ENCODE assay signal across 8 cellular contexts in the genomic region with DNA sequence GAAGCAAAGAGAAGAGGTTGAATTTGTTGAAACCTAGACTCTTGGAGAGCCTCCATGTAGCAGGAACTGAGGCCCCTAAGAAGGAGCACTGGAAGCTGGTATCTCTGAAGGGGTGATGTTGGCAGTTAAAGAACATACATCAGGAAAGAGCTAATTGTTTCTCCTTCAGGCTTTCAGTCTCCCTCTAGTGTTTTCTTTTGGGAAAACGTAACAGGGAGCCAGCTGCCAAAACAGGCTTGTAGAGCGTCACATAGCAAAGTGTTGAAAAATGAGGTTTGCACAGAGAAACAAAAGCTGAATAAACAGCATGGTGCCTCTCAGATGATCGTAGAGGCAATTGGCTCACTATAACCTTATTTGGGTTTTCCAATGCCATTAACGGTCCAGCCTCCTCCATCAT. TPM values are rescaled to one million over a fixed set of nuclear protein-coding genes. Genes with fewer than 3 reads are reported as not detected.
A peak's percentile ranks its signal among the peaks of the same experiment; 100 is the strongest.
DNase-seq lines count a peak whose midpoint lies in the region; ATAC-seq and TF ChIP-seq lines count a peak whose summit lies in the region.

No MANE protein-coding gene starts in this region.

- H3K4me1 ChIP-seq in BLaER1 = peaks cover 17% of the 10 kb centered on the region

- H3K9me3 Mint-ChIP-seq in CD14-positive monocyte = peaks cover 0 to 4% (median 1%) of the 10 kb centered on the region in 7 donors
- no peaks in the 10 kb centered on the region for H3K9me3 Mint-ChIP-seq in stimulated activated memory B cell treated with anti-CD40 and anti-IgM and Interleukin-4, amounts not matched to agents 10 μg/mL and 1 μg/mL and 100 μg/mL, for 72 hours

- no peak overlapping the region for H3K27ac Mint-ChIP-seq in CD14-positive monocyte
- H3K27ac Mint-ChIP-seq in stimulated activated memory B cell treated with anti-CD40 and anti-IgM and Interleukin-4, amounts not matched to agents 10 μg/mL and 1 μg/mL and 100 μg/mL, for 72 hours = no peak overlapping the region

- no peaks in the 10 kb centered on the region; the same call in 1 of the 2 replicates for H3K9me3 ChIP-seq in BLaER1

- H3K9ac ChIP-seq in BLaER1 = no peak overlapping the region

- peaks cover 0 to 3% (median 0%) of the 10 kb centered on the region in 3 donors for H3K27me3 Mint-ChIP-seq in CD14-positive monocyte (ENCODE audit: low read depth in 3 of 3)
- no peaks in the 10 kb centered on the region for H3K27me3 Mint-ChIP-seq in stimulated activated memory B cell treated with anti-CD40 and anti-IgM and Interleukin-4, amounts not matched to agents 10 μg/mL and 1 μg/mL and 100 μg/mL, for 72 hours

- H3K4me1 Mint-ChIP-seq in CD14-positive monocyte = no peaks in the 10 kb centered on the region
- H3K4me1 Mint-ChIP-seq in stimulated activated memory B cell treated with anti-CD40 and anti-IgM and Interleukin-4, amounts not matched to agents 10 μg/mL and 1 μg/mL and 100 μg/mL, for 72 hours = peaks cover 15% of the 10 kb centered on the region

- H3K36me3 ChIP-seq in BLaER1 = no peaks in the 10 kb centered on the region

- ATAC-seq in GM18867 (IDR thresholded peaks at IDR 0.05; ENCODE audit: unreplicated experiment) = no peak
- ATAC-seq in HG03095 (IDR thresholded peaks at IDR 0.05; ENCODE audit: unreplicated experiment) = no peak
- ATAC-seq in stimulated activated memory B cell treated with anti-CD40 and anti-IgM and Interleukin-4, amounts not matched to agents 10 μg/mL and 1 μg/mL and 100 μg/mL, for 72 hours = no peak

- H3K27me3 ChIP-seq in BLaER1 = no peaks in the 10 kb centered on the region

- intact Hi-C loops in CD14-positive monocyte (cut with micrococcal nuclease) = no loop called here

- in situ Hi-C loops in SK-MEL-5 (cut with HindIII; ENCODE audit: low pct_unique_long_range_greater_than_20kb, low sequenced_read_pairs) = no loop called here

- no peak for DNase-seq in HFF-Myc (ENCODE audit: extremely low read depth, low read depth)
- DNase-seq in SK-MEL-5 (ENCODE audit: low read depth, low spot score) = peak; percentile 69
- peak; percentile 42 for DNase-seq in iPS-NIHi11 (ENCODE audit: low spot score)
- no peak for DNase-seq in CD14-positive monocyte (ENCODE audit: low spot score)

- no peaks in the 10 kb centered on the region for H3K36me3 Mint-ChIP-seq in CD14-positive monocyte
- no peaks in the 10 kb centered on the region for H3K36me3 Mint-ChIP-seq in stimulated activated memory B cell treated with anti-CD40 and anti-IgM and Interleukin-4, amounts not matched to agents 10 μg/mL and 1 μg/mL and 100 μg/mL, for 72 hours

- TF ChIP-seq CTCF in HFF-Myc (IDR thresholded peaks at IDR 0.05; ENCODE audit: low read depth, low read length, missing control alignments) (peak; percentile 29), CD14-positive monocyte (IDR thresholded peaks at IDR 0.05) (no peak)

- H3K4me3 ChIP-seq in BLaER1 = no peak overlapping the region
- H3K4me3 ChIP-seq in HFF-Myc (replicated peaks; ENCODE audit: low read depth, low read length) = no peak overlapping the region

- H3K4me2 ChIP-seq in BLaER1 = peak overlapping the region; percentile 65; the same call in 1 of the 2 replicates

- H4K20me1 ChIP-seq in BLaER1 = no peaks in the 10 kb centered on the region

- H3K27ac ChIP-seq in BLaER1 = peak overlapping the region; percentile 58; the same call in 1 of the 2 replicates

- no peak overlapping the region for H3K4me3 Mint-ChIP-seq in CD14-positive monocyte
- no peak overlapping the region for H3K4me3 Mint-ChIP-seq in stimulated activated memory B cell treated with anti-CD40 and anti-IgM and Interleukin-4, amounts not matched to agents 10 μg/mL and 1 μg/mL and 100 μg/mL, for 72 hours

RNA-seq across cellular contexts. Expression of gene CAND1, which starts 46.9 kb away (rescaled TPM):
- total RNA-seq in SK-MEL-5 (2014; rRNA removed; shearing (Covaris generic)) = 83.9 and 84.0 TPM in 2 replicates
- polyA plus RNA-seq in SK-MEL-5 (2015; cell fraction: cytosol; rRNA removed) = 31.4 and 43.2 TPM in 2 replicates
- polyA plus RNA-seq in SK-MEL-5 (2015; cell fraction: nucleus; rRNA removed) = 67.7 and 83.3 TPM in 2 replicates
- 10 to 100 TPM; 20.9 to 29.4 TPM for polyA plus RNA-seq in CD14-positive monocyte

Comparison
In these comparisons a context has a peak if more than half of its experiments do, and no peak if none do; other contexts are left out.
1. DNase-seq: peak in SK-MEL-5 (single experiment) and iPS-NIHi11 (single experiment); none in HFF-Myc (single experiment) and CD14-positive monocyte (single experiment).